ENCODE assay signal across 10 cellular contexts in genomic region chr10:101120520-101120883, GRCh38. TPM values are rescaled to one million over a fixed set of nuclear protein-coding genes. Genes with fewer than 3 reads are reported as not detected.
DNase-seq lines count a peak whose midpoint lies in the region; ATAC-seq and TF ChIP-seq lines count a peak whose summit lies in the region.
"Had no signal": no experiment of that assay in that cellular context is flagged by ENCODE, and none has a peak within 500 bp of the region (broad histone marks: within the 10 kb centered on the region; RNA-seq: fewer than 3 reads in every experiment).

No MANE protein-coding gene starts in this region.

- in situ Hi-C loops in GM23248 (cut with MboI), result no loop called here

- TF ChIP-seq CTCF in activated B cell treated with CpG ODN at 0.5 μM for 24 hours (IDR thresholded peaks at IDR 0.05) (no peak), fibroblast of pulmonary artery (IDR thresholded peaks at IDR 0.05; ENCODE audit: low read length, missing control alignments) (no peak)

- CTCF ChIA-PET in activated B cell treated with CpG ODN at 0.5 μM for 24 hours (lab: Charles Lee), result no interaction called here

- no peaks in the 10 kb centered on the region for H3K79me2 ChIP-seq in GM23248 (ENCODE audit: insufficient read depth)

- POLR2A ChIA-PET in activated B cell treated with CpG ODN at 0.5 μM for 24 hours (lab: Charles Lee), result interaction anchor here (0.6 to 0.9 kb wide), 2 partner anchors 89 to 709 kb away, joined by 3 read pairs; partner anchors contain the start of genes PDZD7 and SFXN3

- peaks cover 29% of the 10 kb centered on the region for H3K4me1 Mint-ChIP-seq in activated B cell treated with CpG ODN at 0.5 μM for 24 hours

- H3K4me3 Mint-ChIP-seq in activated B cell treated with CpG ODN at 0.5 μM for 24 hours, result peak overlapping the region; percentile 97

- H2AFZ ChIP-seq in GM23248, result no peak overlapping the region; the same call in 1 of the 2 replicates

- H4K20me1 ChIP-seq in GM23248 (ENCODE audit: insufficient read depth), result no peaks in the 10 kb centered on the region

- no peak overlapping the region for H3K27ac Mint-ChIP-seq in activated B cell treated with CpG ODN at 0.5 μM for 24 hours

- H3K27ac ChIP-seq in GM23248 (no peak overlapping the region), skin epidermis (no peak overlapping the region)

- H3K4me3 ChIP-seq in GM23248 (peak overlapping the region; percentile 67), fibroblast of pulmonary artery (replicated peaks; ENCODE audit: low read depth, low read length) (peak overlapping the region; percentile 49), skin epidermis (peak overlapping the region in 6 of 7 experiments; percentile 19 to 53 (median 38))

- no peaks in the 10 kb centered on the region for H3K9me3 Mint-ChIP-seq in activated B cell treated with CpG ODN at 0.5 μM for 24 hours

- H3K27me3 ChIP-seq in GM23248 (replicated peaks; ENCODE audit: insufficient read depth), result peaks cover 76% of the 10 kb centered on the region

- H3K27me3 Mint-ChIP-seq in activated B cell treated with CpG ODN at 0.5 μM for 24 hours, result peaks cover 38% of the 10 kb centered on the region

- H3K9me2 ChIP-seq in GM23248 (ENCODE audit: insufficient read depth), result no peaks in the 10 kb centered on the region

- no peaks in the 10 kb centered on the region for H3K36me3 ChIP-seq in GM23248 (ENCODE audit: low read depth)

- H3K9me3 ChIP-seq in GM23248 (ENCODE audit: low read depth), result no peaks in the 10 kb centered on the region

- H3F3A ChIP-seq in GM23248 (ENCODE audit: insufficient read depth), result no peaks in the 10 kb centered on the region

- 81 to 85% methylated on average over 2 of the region's 2 CpGs for WGBS in GM23248 (ENCODE audit: low coverage in 1 of 2, low lambda C conversion rate in 2 of 2, missing lambda C conversion rate in 2 of 2), 2 experiments

- peak overlapping the region; percentile 69 for H3K4me2 ChIP-seq in GM23248 (ENCODE audit: unreplicated experiment)

- ATAC-seq in activated B cell treated with CpG ODN at 0.5 μM for 24 hours (ENCODE audit: low read depth) (no peak), GM21390 (IDR thresholded peaks at IDR 0.05; ENCODE audit: unreplicated experiment) (no peak)

- H3K9ac ChIP-seq in GM23248, result no peak overlapping the region

- no peak for DNase-seq in GM23248
- no peak for DNase-seq in activated B cell treated with CpG ODN at 0.5 μM for 24 hours
- no peak for DNase-seq in fibroblast of pulmonary artery (ENCODE audit: low read depth)
- no peak for DNase-seq in superior temporal gyrus (ENCODE audit: extremely low spot score)
- DNase-seq in SKM-1 treated with dmso at 0.1 percent for 144 hours (lab: John Stamatoyannopoulos, UW; ENCODE audit: unreplicated experiment), result no peak
- DNase-seq: hypothalamus had no signal

- intact Hi-C loops in activated B cell treated with CpG ODN at 0.5 μM for 24 hours (cut with micrococcal nuclease), result loop anchor here (2.0 to 10.0 kb wide), 4 partner anchors 22 to 296 kb away; no protein-coding TSS in a partner anchor

- no peaks in the 10 kb centered on the region for H3K36me3 Mint-ChIP-seq in activated B cell treated with CpG ODN at 0.5 μM for 24 hours (ENCODE audit: low read depth)

- no peaks in the 10 kb centered on the region for H3K4me1 ChIP-seq in GM23248 (ENCODE audit: insufficient read depth)

RNA-seq across cellular contexts. Expression of gene TLX1, which starts 10.6 kb away (rescaled TPM):
- not detected in 2 replicates for total RNA-seq in GM23248 (2014; rRNA removed; shearing (Covaris generic))
- polyA plus RNA-seq in GM23248 (2016; fragmentation: Nextera tagmentation; extraction: Ambion mirVana), result not detected in 2 replicates
- not detected in 2 replicates for total RNA-seq in activated B cell treated with CpG ODN at 0.5 μM for 24 hours
- total RNA-seq: renal cortical epithelial cell, temporal lobe had no signal

RNA-seq across cellular contexts. Expression of gene KAZALD1, which starts 58.7 kb away (rescaled TPM):
- 42.6 and 62.6 TPM in 2 replicates for total RNA-seq in GM23248 (2014; rRNA removed; shearing (Covaris generic))
- polyA plus RNA-seq in GM23248 (2016; fragmentation: Nextera tagmentation; extraction: Ambion mirVana), result 34.1 and 34.4 TPM in 2 replicates
- total RNA-seq in activated B cell treated with CpG ODN at 0.5 μM for 24 hours, result 0.58 TPM in 1 of 2 replicates, not detected in the other

Comparison
In these comparisons a context has a peak if more than half of its experiments do, and no peak if none do; other contexts are left out.
1. RNA of gene KAZALD1, which starts 58.7 kb away (total RNA-seq): 42.6 to 62.6 TPM in GM23248; 0.58 TPM in activated B cell treated with CpG ODN at 0.5 μM for 24 hours; every median in the first group is over 10 times any median in the second.
2. Peak in every context shown above with its lines, with median percentiles within 50 percentile points of each other: H3K4me3 ChIP-seq.